8 cellular contexts compared by ENCODE assay signal in the genomic region with DNA sequence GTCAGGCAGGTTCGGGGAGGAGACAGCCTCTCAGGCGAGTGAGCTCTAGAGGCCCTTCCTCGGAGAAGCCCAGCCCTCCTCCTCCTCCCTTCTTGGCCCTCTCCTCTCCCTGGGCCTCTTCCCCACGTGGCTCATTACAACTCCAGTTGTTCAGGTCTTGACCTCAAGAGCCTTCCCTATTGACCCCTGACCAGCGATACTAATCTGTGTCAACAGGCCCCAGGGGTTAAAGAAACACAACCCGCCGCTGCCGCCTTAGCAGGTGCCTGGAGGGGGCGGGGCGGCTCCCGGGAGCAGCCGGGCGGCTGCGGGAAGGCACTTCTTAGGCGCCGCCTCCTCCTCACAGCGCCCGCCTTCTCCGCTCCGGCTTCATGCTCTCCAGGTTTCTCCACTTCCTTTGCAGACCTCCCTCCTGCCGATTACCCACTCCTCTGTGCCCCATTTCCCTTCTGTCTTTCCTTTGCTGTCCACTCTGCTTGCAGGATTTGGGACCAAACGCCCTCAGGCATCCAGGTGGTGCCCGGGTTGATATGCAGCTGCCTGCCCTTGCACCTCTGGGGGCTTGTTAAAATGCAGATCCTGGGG. TPM values are rescaled to one million over a fixed set of nuclear protein-coding genes. Genes with fewer than 3 reads are reported as not detected.
DNase-seq lines count a peak whose midpoint lies in the region; ATAC-seq and TF ChIP-seq lines count a peak whose summit lies in the region.

No MANE protein-coding gene starts in this region.

- H3K27ac ChIP-seq in uterus, result peak overlapping the region; percentile 98 to 100

- peaks cover 67% of the 10 kb centered on the region for H3K4me1 Mint-ChIP-seq in chondrocyte (ENCODE audit: low read depth)

- H3K36me3 ChIP-seq in mucosa of descending colon (ENCODE audit: low read depth) (no peaks in the 10 kb centered on the region), uterus (no peaks in the 10 kb centered on the region)

- no peaks in the 10 kb centered on the region for H3K27me3 Mint-ChIP-seq in chondrocyte (ENCODE audit: low read depth)

- peak overlapping the region; percentile 15 for H3K27ac Mint-ChIP-seq in chondrocyte (ENCODE audit: unreplicated experiment)

- H3K4me3 Mint-ChIP-seq in chondrocyte (ENCODE audit: unreplicated experiment), result no peak overlapping the region

- ATAC-seq in mucosa of descending colon (peak; percentile 83), GM19351 (IDR thresholded peaks at IDR 0.05; ENCODE audit: unreplicated experiment) (no peak)

- peaks cover 2% of the 10 kb centered on the region for H3K36me3 Mint-ChIP-seq in chondrocyte (ENCODE audit: low read depth)

- no peaks in the 10 kb centered on the region for H3K9me3 Mint-ChIP-seq in chondrocyte (ENCODE audit: low read depth)

- H3K27me3 ChIP-seq in uterus, result no peaks in the 10 kb centered on the region

- H3K4me1 ChIP-seq in mucosa of descending colon (ENCODE audit: low read depth) (peaks cover 45% of the 10 kb centered on the region), uterus (peaks cover 31 to 53% of the 10 kb centered on the region in 2 donors)

- DNase-seq in activated CD8-positive, alpha-beta memory T cell treated with anti-CD3 and anti-CD28 coated beads for 24 hours, result peak; percentile 64
- DNase-seq in activated CD8-positive, alpha-beta memory T cell treated with anti-CD3 and anti-CD28 coated beads, Interleukin-2, amount 50 U/mL, for 4 hours, result no peak
- DNase-seq in NCI-H774 (lab: John Stamatoyannopoulos, UW), result peak; percentile 11
- no peak for DNase-seq in chondrocyte (ENCODE audit: low spot score)
- DNase-seq in mucosa of descending colon, result peak; percentile 81 to 85 (median 83)
- peak; percentile 69 to 74 for DNase-seq in uterus
- no peak for DNase-seq in T1000 (lab: John Stamatoyannopoulos, UW)

- H3K4me3 ChIP-seq in mucosa of descending colon (no peak overlapping the region), uterus (peak overlapping the region in 1 of 2 donors; percentile 8)

- no peak for TF ChIP-seq POLR2A in uterus (IDR thresholded peaks at IDR 0.05)

- intact Hi-C loops in mucosa of descending colon (cut with DNase I, micrococcal nuclease), result no loop called here
- intact Hi-C loops in uterus (cut with DNase I; ENCODE audit: low total_unique reads), result no loop called here

- H3K9me3 ChIP-seq in mucosa of descending colon (no peaks in the 10 kb centered on the region), uterus (no peaks in the 10 kb centered on the region)

- TF ChIP-seq CTCF in chondrocyte (IDR thresholded peaks at IDR 0.05) (no peak), mucosa of descending colon (IDR thresholded peaks at IDR 0.05) (no peak), uterus (IDR thresholded peaks at IDR 0.05) (no peak)

RNA-seq across cellular contexts. Expression of gene LYL1, which starts 51.0 kb away (rescaled TPM):
- total RNA-seq in chondrocyte (0.38 to 0.47 TPM in 2 of 3 replicates, not detected in the other), mucosa of descending colon (1 to 10 TPM; 1.7 to 7.6 (median 4.7) TPM), uterus (10 to 100 TPM in 3 of 4 donors, 1 to 10 TPM in 1; 2.6 to 15.5 (median 11.1) TPM)

RNA-seq across cellular contexts. Expression of gene NFIX, which starts 56.4 kb away (rescaled TPM):
- total RNA-seq in chondrocyte (95.4 to 117 TPM (median 98.9 TPM) in 3 replicates), mucosa of descending colon (100 to 1,000 TPM in 1 of 3 donors, 10 to 100 TPM in 2; 59.4 to 238 (median 64.6) TPM), uterus (100 to 1,000 TPM in 2 of 4 donors, 10 to 100 TPM in 2; 27.4 to 381 (median 78.4) TPM)

Comparison
In these comparisons a context has a peak if more than half of its experiments do, and no peak if none do; other contexts are left out.
1. DNase-seq: peak in activated CD8-positive, alpha-beta memory T cell treated with anti-CD3 and anti-CD28 coated beads for 24 hours (single experiment), NCI-H774 (single experiment), mucosa of descending colon (3 of 3) and uterus (2 of 2); none in activated CD8-positive, alpha-beta memory T cell treated with anti-CD3 and anti-CD28 coated beads, Interleukin-2, amount 50 U/mL, for 4 hours (single experiment), chondrocyte (single experiment) and T1000 (single experiment).